In the genomic region with DNA sequence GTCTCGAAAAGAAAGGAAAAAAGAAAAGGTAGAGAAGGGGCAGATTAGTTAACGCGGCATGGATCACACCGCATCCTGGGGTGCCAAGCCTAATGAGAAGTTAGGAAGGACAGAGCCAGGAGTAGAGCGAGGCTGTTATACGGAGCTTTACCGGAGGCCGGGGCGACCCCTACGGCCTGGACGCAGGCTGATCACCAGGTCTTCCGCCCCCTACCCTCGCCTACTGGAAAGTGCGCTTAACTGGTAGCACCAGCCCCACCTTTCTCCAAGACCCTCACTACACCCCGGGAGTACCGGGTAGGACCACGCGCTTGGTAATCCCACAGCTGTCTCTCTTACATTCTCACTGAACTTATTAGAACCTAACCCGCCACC, we compare ENCODE assay signal across 8 cellular contexts. TPM values are rescaled to one million over a fixed set of nuclear protein-coding genes. Genes with fewer than 3 reads are reported as not detected.
DNase-seq lines count a peak whose midpoint lies in the region; ATAC-seq and TF ChIP-seq lines count a peak whose summit lies in the region.

No MANE protein-coding gene starts in this region.

- H3K4me3 Mint-ChIP-seq in mesothelial cell of epicardium = peak overlapping the region; percentile 98

- no peaks in the 10 kb centered on the region for H3K36me3 ChIP-seq in vagina

- H3K36me3 Mint-ChIP-seq in mesothelial cell of epicardium = peaks cover 27% of the 10 kb centered on the region

- peak; percentile 2 for ATAC-seq in GM19395 (IDR thresholded peaks at IDR 0.05; ENCODE audit: unreplicated experiment)

- peaks cover 30% of the 10 kb centered on the region for H3K4me1 Mint-ChIP-seq in mesothelial cell of epicardium

- DNase-seq in NCI-H460 (ENCODE audit: extremely low read depth, low read depth) (peak; percentile 5), dermis blood vessel endothelial cell (peak; percentile 48), mesothelial cell of epicardium (ENCODE audit: low spot score in 2 of 2, unreplicated experiment in 2 of 2) (no peak), vagina (ENCODE audit: extremely low spot score in 2 of 2) (peak in 1 of 2 donors; percentile 89), NOMO-1 treated with dmso at 0.1 percent for 144 hours (lab: John Stamatoyannopoulos, UW; ENCODE audit: unreplicated experiment) (no peak)
- no peak for DNase-seq in central memory CD4-positive, alpha-beta T cell

- H3K27ac ChIP-seq in C4-2B (peak overlapping the region; percentile 93), vagina (peak overlapping the region; percentile 94)

- intact Hi-C loops in vagina (cut with DNase I) = no loop called here

- no peaks in the 10 kb centered on the region for H3K27me3 ChIP-seq in vagina

- H3K9me3 Mint-ChIP-seq in mesothelial cell of epicardium = peaks cover 13% of the 10 kb centered on the region

- TF ChIP-seq CTCF in C4-2B (conservative IDR thresholded peaks at IDR 0.05) = no peak
- TF ChIP-seq CTCF in mesothelial cell of epicardium (IDR thresholded peaks at IDR 0.05; ENCODE audit: unreplicated experiment) = no peak
- no peak for TF ChIP-seq CTCF in vagina (IDR thresholded peaks at IDR 0.05)

- H3K9me3 ChIP-seq in vagina = no peaks in the 10 kb centered on the region

- no peak for TF ChIP-seq POLR2A in vagina (IDR thresholded peaks at IDR 0.05)

- no peaks in the 10 kb centered on the region for H3K27me3 Mint-ChIP-seq in mesothelial cell of epicardium (ENCODE audit: low read depth)

- H3K4me3 ChIP-seq in vagina = peak overlapping the region; percentile 67 to 82

- peaks cover 24% of the 10 kb centered on the region for H3K4me1 ChIP-seq in vagina

- H3K27ac Mint-ChIP-seq in mesothelial cell of epicardium = peak overlapping the region; percentile 100

RNA-seq across cellular contexts. Expression of a gene that starts 33.8 kb away (rescaled TPM):
- 22.4 and 25.3 TPM in 2 replicates for total RNA-seq in NCI-H460 (2014; rRNA removed; shearing (Covaris generic))
- polyA plus RNA-seq in NCI-H460 (2014; cell fraction: nucleus; rRNA removed) = 12.8 and 14.3 TPM in 2 replicates
- total RNA-seq in dermis blood vessel endothelial cell (9.5 and 17.4 TPM in 2 replicates), mesothelial cell of epicardium (72.8 to 81.5 TPM (median 77.0 TPM) in 3 replicates), vagina (12.8 TPM)

RNA-seq across cellular contexts. Expression of a gene that starts 34.0 kb away (rescaled TPM):
- total RNA-seq in NCI-H460 (2014; rRNA removed; shearing (Covaris generic)) = 2.0 and 2.4 TPM in 2 replicates
- 0.92 and 1.8 TPM in 2 replicates for polyA plus RNA-seq in NCI-H460 (2014; cell fraction: nucleus; rRNA removed)
- total RNA-seq in dermis blood vessel endothelial cell (1.7 and 2.0 TPM in 2 replicates), mesothelial cell of epicardium (1.3 to 1.7 TPM (median 1.4 TPM) in 3 replicates), vagina (0.74 TPM)

RNA-seq across cellular contexts. Expression of a gene that starts 44.5 kb away (rescaled TPM):
- total RNA-seq in NCI-H460 (2014; rRNA removed; shearing (Covaris generic)) = not detected in 2 replicates
- polyA plus RNA-seq in NCI-H460 (2014; cell fraction: nucleus; rRNA removed) = not detected in 2 replicates
- 1.2 and 1.6 TPM in 2 replicates for total RNA-seq in dermis blood vessel endothelial cell
- 1.4 to 1.5 TPM (median 1.5 TPM) in 3 replicates for total RNA-seq in mesothelial cell of epicardium
- total RNA-seq in vagina = not detected

Comparison
In these comparisons a context has a peak if more than half of its experiments do, and no peak if none do; other contexts are left out.
1. DNase-seq: peak in NCI-H460 (single experiment) and dermis blood vessel endothelial cell (single experiment); none in mesothelial cell of epicardium (0 of 2), NOMO-1 treated with dmso at 0.1 percent for 144 hours (single experiment) and central memory CD4-positive, alpha-beta T cell (single experiment).